In genomic region chr11:129973809-129974208, GRCh38 we compare ENCODE assay signal across 18 cellular contexts. TPM values are rescaled to one million over a fixed set of nuclear protein-coding genes. Genes with fewer than 3 reads are reported as not detected.
A peak's percentile ranks its signal among the peaks of the same experiment; 100 is the strongest.
DNase-seq lines count a peak whose midpoint lies in the region; ATAC-seq and TF ChIP-seq lines count a peak whose summit lies in the region.
"Had no signal": no experiment of that assay in that cellular context is flagged by ENCODE, and none has a peak within 500 bp of the region (broad histone marks: within the 10 kb centered on the region; RNA-seq: fewer than 3 reads in every experiment).

No MANE protein-coding gene starts in this region.

- peak in 3 of 4 donors; percentile 29 to 38 (median 37) for ATAC-seq in right lobe of liver
- ATAC-seq in upper lobe of right lung: peak; percentile 97
- ATAC-seq: sciatic nerve had no signal

- TF ChIP-seq CTCF in MCF 10A (IDR thresholded peaks at IDR 0.05; ENCODE audit: unreplicated experiment) (no peak), right lobe of liver (IDR thresholded peaks at IDR 0.05) (no peak), upper lobe of right lung (IDR thresholded peaks at IDR 0.05) (no peak)

- peaks cover 7% of the 10 kb centered on the region for H3K4me1 Mint-ChIP-seq in MCF 10A (ENCODE audit: insufficient read depth, unreplicated experiment)

- in situ Hi-C loops in T47D (cut with HindIII; ENCODE audit: low pct_unique_long_range_greater_than_20kb, low sequenced_read_pairs): no loop called here

- H3K4me1 ChIP-seq in right lobe of liver: no peaks in the 10 kb centered on the region
- peaks cover 3% of the 10 kb centered on the region for H3K4me1 ChIP-seq in upper lobe of right lung

- no peak for TF ChIP-seq POLR2A in right lobe of liver (IDR thresholded peaks at IDR 0.05)

- CTCF ChIA-PET in MCF 10A (lab: Yijun Ruan, JAX): interaction anchor here (1.3 to 1.6 kb wide), 3 partner anchors 19 to 53 kb away, joined by 4 to 6 read pairs (median 4); no protein-coding TSS in a partner anchor

- H3K9me3 ChIP-seq in right lobe of liver (no peaks in the 10 kb centered on the region), upper lobe of right lung (no peaks in the 10 kb centered on the region)

- no peak overlapping the region for H3K27ac ChIP-seq in right lobe of liver
- no peak overlapping the region for H3K27ac ChIP-seq in upper lobe of right lung

- no peaks in the 10 kb centered on the region for H3K27me3 Mint-ChIP-seq in MCF 10A (ENCODE audit: insufficient read depth, unreplicated experiment)
- H3K27me3 Mint-ChIP-seq: activated CD4-positive, alpha-beta T cell treated with anti-CD3 and anti-CD28 coated beads, Interleukin-2, amount 10 ng/mL, durations not matched to agents 24 days and 14 days; CD4-positive, alpha-beta T cell had no signal

- peak; percentile 52 to 63 for DNase-seq in T47D (ENCODE audit: low read depth in 1 of 2, low spot score in 1 of 2)
- DNase-seq in MCF 10A (ENCODE audit: unreplicated experiment): no peak
- peak; percentile 13 for DNase-seq in glomerular visceral epithelial cell (ENCODE audit: extremely low spot score)
- no peak for DNase-seq in right lobe of liver
- DNase-seq in upper lobe of right lung: peak; percentile 76
- DNase-seq in GM03348 (ENCODE audit: low spot score): no peak
- DNase-seq in stimulated activated CD4-positive, alpha-beta T cell treated with anti-CD3 and anti-CD28 coated beads, Interleukin-4, amount 100 ng/mL, for 24 hours: no peak
- DNase-seq in putamen (ENCODE audit: low spot score): no peak
- DNase-seq: 8988T; activated CD4-positive, alpha-beta T cell treated with anti-CD3 and anti-CD28 coated beads, Interleukin-2, amount 10 ng/mL, durations not matched to agents 24 days and 14 days; amniotic stem cell; CD4-positive, alpha-beta T cell; dermis blood vessel endothelial cell; immature natural killer cell; NCI-H2029; NCI-H774; stimulated activated naive B cell treated with anti-CD40 and anti-IgM and Interleukin-4, amounts not matched to agents 10 μg/mL and 1 μg/mL and 100 μg/mL, for 72 hours had no signal

- 72% methylated on average over 4 of the region's 5 CpGs for WGBS in right lobe of liver (ENCODE audit: insufficient coverage, low coverage, low lambda C conversion rate, missing lambda C conversion rate)

- H3K9me3 Mint-ChIP-seq in MCF 10A (ENCODE audit: unreplicated experiment): no peaks in the 10 kb centered on the region
- H3K9me3 Mint-ChIP-seq: activated CD4-positive, alpha-beta T cell treated with anti-CD3 and anti-CD28 coated beads, Interleukin-2, amount 10 ng/mL, durations not matched to agents 24 days and 14 days; CD4-positive, alpha-beta T cell; immature natural killer cell; stimulated activated naive B cell treated with anti-CD40 and anti-IgM and Interleukin-4, amounts not matched to agents 10 μg/mL and 1 μg/mL and 100 μg/mL, for 72 hours had no signal

- H3K36me3 Mint-ChIP-seq in MCF 10A (ENCODE audit: insufficient read depth, unreplicated experiment): no peaks in the 10 kb centered on the region

- H3K27me3 ChIP-seq in right lobe of liver (no peaks in the 10 kb centered on the region), upper lobe of right lung (no peaks in the 10 kb centered on the region)

- H3K4me3 Mint-ChIP-seq in MCF 10A (ENCODE audit: unreplicated experiment): no peak overlapping the region
- H3K4me3 Mint-ChIP-seq: activated CD4-positive, alpha-beta T cell treated with anti-CD3 and anti-CD28 coated beads, Interleukin-2, amount 10 ng/mL, durations not matched to agents 24 days and 14 days; CD4-positive, alpha-beta T cell; immature natural killer cell had no signal

- no peak overlapping the region for H3K27ac Mint-ChIP-seq in MCF 10A (ENCODE audit: low read depth, unreplicated experiment)
- H3K27ac Mint-ChIP-seq: activated CD4-positive, alpha-beta T cell treated with anti-CD3 and anti-CD28 coated beads, Interleukin-2, amount 10 ng/mL, durations not matched to agents 24 days and 14 days; CD4-positive, alpha-beta T cell; stimulated activated naive B cell treated with anti-CD40 and anti-IgM and Interleukin-4, amounts not matched to agents 10 μg/mL and 1 μg/mL and 100 μg/mL, for 72 hours had no signal

- H3K36me3 ChIP-seq in right lobe of liver: no peaks in the 10 kb centered on the region
- no peaks in the 10 kb centered on the region for H3K36me3 ChIP-seq in upper lobe of right lung

- intact Hi-C loops in MCF 10A (cut with micrococcal nuclease) (no loop called here), right lobe of liver (cut with DNase I) (no loop called here), upper lobe of right lung (cut with DNase I) (no loop called here)

- POLR2A ChIA-PET in MCF 10A (lab: Yijun Ruan, JAX): interaction anchor here (2.3 kb wide), 1 partner anchor 29 kb away, joined by 9 read pairs; the partner anchor contains the start of gene PRDM10

- BruUV-seq in MCF 10A (replicated peaks; lab: Mats Ljungman, UMichigan): no TSS peak

- no peak overlapping the region for H3K4me3 ChIP-seq in right lobe of liver
- H3K4me3 ChIP-seq in upper lobe of right lung: no peak overlapping the region

RNA-seq across cellular contexts. Expression of gene PRDM10, which starts 28.8 kb away (rescaled TPM):
- total RNA-seq in MCF 10A (2022) (5.1 and 5.6 TPM in 2 replicates), right lobe of liver (1 to 10 TPM; 3.4 to 6.8 (median 4.4) TPM), upper lobe of right lung (15.7 TPM)

Comparison
In these comparisons a context has a peak if more than half of its experiments do, and no peak if none do; other contexts are left out.
1. DNase-seq: peak in T47D (2 of 2), glomerular visceral epithelial cell (single experiment) and upper lobe of right lung (single experiment); none in MCF 10A (single experiment), right lobe of liver (0 of 3), GM03348 (single experiment), stimulated activated CD4-positive, alpha-beta T cell treated with anti-CD3 and anti-CD28 coated beads, Interleukin-4, amount 100 ng/mL, for 24 hours (single experiment) and putamen (single experiment).